ENCODE assay signal across 1 cellular context in genomic region chr7:5690931-5691461, GRCh38.
TF ChIP-seq lines count a peak whose summit lies in the region.

No MANE protein-coding gene starts in this region.

TF ChIP-seq in GM23338, 12 proteins besides CTCF, POLR2A, EP300 and RAD21 (continued from another document):
- TF ChIP-seq ZNF462 (CRISPR knock-in tag; IDR thresholded peaks at IDR 0.05): no peak
- TF ChIP-seq JUNB (IDR thresholded peaks at IDR 0.05; ENCODE audit: unreplicated experiment): no peak
- no peak for TF ChIP-seq NANOG (IDR thresholded peaks at IDR 0.05; ENCODE audit: borderline replicate concordance)
- TF ChIP-seq REST (IDR thresholded peaks at IDR 0.05; ENCODE audit: unreplicated experiment): no peak
- TF ChIP-seq ZNF331 (CRISPR knock-in tag; IDR thresholded peaks at IDR 0.05; ENCODE audit: low read depth): no peak
